ENCODE assay signal across 27 cellular contexts in genomic region chr18:12155996-12156395, GRCh38.
"Had no signal": no experiment of that assay in that cellular context is flagged by ENCODE, and none has a peak within 500 bp of the region (broad histone marks: within the 10 kb centered on the region; RNA-seq: fewer than 3 reads in every experiment).

No MANE protein-coding gene starts in this region.

- H3K9me3 Mint-ChIP-seq: activated T-cell treated with anti-CD3 and anti-CD28 coated beads, Interleukin-2, amount 50 U/mL, for 4 hours; activated T-helper 2 cell treated with anti-CD3 and anti-CD28 coated beads, Interferon-gamma antibody, Interleukin-2, Interleukin-4, amounts not matched to agents 10 μg/mL and 5 μg/mL and 100 μg/mL, durations not matched to agents 14 hours and 24 hours and 36 hours; central memory CD8-positive, alpha-beta T cell; natural killer cell; T-helper 1 cell treated with Interleukin-12 subunit alpha and Interleukin-12 subunit beta and Interleukin-4 antibody, amounts not matched to agents 30 μg/mL and 1 μg/mL, for 36 hours had no signal

- H3K36me3 ChIP-seq: breast epithelium, left lung, ovary, thoracic aorta had no signal

- H3K4me3 Mint-ChIP-seq: activated naive CD8-positive, alpha-beta T cell; activated T-cell treated with anti-CD3 and anti-CD28 coated beads, Interleukin-2, amount 50 U/mL, for 4 hours; central memory CD8-positive, alpha-beta T cell; immature natural killer cell; mesothelial cell of epicardium; natural killer cell; T-helper 1 cell treated with Interleukin-12 subunit alpha and Interleukin-12 subunit beta and Interleukin-4 antibody, amounts not matched to agents 30 μg/mL and 1 μg/mL, for 36 hours had no signal

- H3K27me3 Mint-ChIP-seq: activated naive CD8-positive, alpha-beta T cell had no signal

- H3K4me1 Mint-ChIP-seq: central memory CD8-positive, alpha-beta T cell; immature natural killer cell; natural killer cell had no signal

- H3K36me3 Mint-ChIP-seq: activated naive CD8-positive, alpha-beta T cell; immature natural killer cell; mesothelial cell of epicardium; natural killer cell had no signal

- H3K4me3 ChIP-seq: breast epithelium, left lung, lung, ovary, thoracic aorta had no signal

- FAIRE-seq: colon, endothelial cell of umbilical vein had no signal

- ATAC-seq: activated T-cell treated with anti-CD3 and anti-CD28 coated beads, Interleukin-2, amount 50 U/mL, for 4 hours; esophagus mucosa; foreskin keratinocyte; left lung; natural killer cell; right cardiac atrium had no signal

- H3K27ac Mint-ChIP-seq: activated naive CD8-positive, alpha-beta T cell; activated T-helper 2 cell treated with anti-CD3 and anti-CD28 coated beads, Interferon-gamma antibody, Interleukin-2, Interleukin-4, amounts not matched to agents 10 μg/mL and 5 μg/mL and 100 μg/mL, durations not matched to agents 14 hours and 24 hours and 36 hours; immature natural killer cell; mesothelial cell of epicardium; natural killer cell; T-helper 1 cell treated with Interleukin-12 subunit alpha and Interleukin-12 subunit beta and Interleukin-4 antibody, amounts not matched to agents 30 μg/mL and 1 μg/mL, for 36 hours had no signal

- H3K27ac ChIP-seq: breast epithelium, foreskin keratinocyte, left lung, ovary, thoracic aorta had no signal

- H3K4me1 ChIP-seq: breast epithelium, foreskin keratinocyte, left lung had no signal

- H3K9me3 ChIP-seq: breast epithelium, left lung, ovary, thoracic aorta had no signal

- DNase-seq: activated CD4-positive, alpha-beta T cell treated with anti-CD3 and anti-CD28 coated beads for 4 hours; activated CD4-positive, alpha-beta T cell treated with anti-CD3 and anti-CD28 coated beads, Interleukin-2, amount 50 U/mL, for 48 hours; activated CD4-positive, CD25-positive, alpha-beta regulatory T cell; activated CD8-positive, alpha-beta memory T cell treated with anti-CD3 and anti-CD28 coated beads, Interleukin-2, amount 50 U/mL, for 48 hours; activated naive CD4-positive, alpha-beta T cell; activated T-cell treated with anti-CD3 and anti-CD28 coated beads, Interleukin-2, amount 50 U/mL, for 4 hours; effector memory CD4-positive, alpha-beta T cell; foreskin keratinocyte; immature natural killer cell; left lung; natural killer cell; ovary; right cardiac atrium; stimulated activated CD4-positive, alpha-beta T cell treated with anti-CD3 and anti-CD28 coated beads, Interleukin-4, amount 100 ng/mL, for 24 hours; stimulated activated naive CD4-positive, alpha-beta T cell treated with Interleukin-2 at 50 U/mL for 16 hours; T1000 had no signal

- H3K27me3 ChIP-seq: breast epithelium, left lung, ovary had no signal
